ENCODE assay signal across 9 cellular contexts in genomic region chr6:144104898-144105487, GRCh38. TPM values are rescaled to one million over a fixed set of nuclear protein-coding genes. Genes with fewer than 3 reads are reported as not detected.
A peak's percentile ranks its signal among the peaks of the same experiment; 100 is the strongest.
DNase-seq lines count a peak whose midpoint lies in the region; ATAC-seq and TF ChIP-seq lines count a peak whose summit lies in the region.
"Had no signal": no experiment of that assay in that cellular context is flagged by ENCODE, and none has a peak within 500 bp of the region (broad histone marks: within the 10 kb centered on the region; RNA-seq: fewer than 3 reads in every experiment).

No MANE protein-coding gene starts in this region.

- no peaks in the 10 kb centered on the region for H3K27me3 ChIP-seq in MG63

- peaks cover 0 to 6% (median 1%) of the 10 kb centered on the region in 4 donors for H3K4me1 Mint-ChIP-seq in naive thymus-derived CD8-positive, alpha-beta T cell

- no peaks in the 10 kb centered on the region for H3K36me3 Mint-ChIP-seq in naive thymus-derived CD8-positive, alpha-beta T cell

- no peaks in the 10 kb centered on the region for H3K27me3 Mint-ChIP-seq in naive thymus-derived CD8-positive, alpha-beta T cell

- POLR2A ChIA-PET in HEK293T (lab: Yijun Ruan, JAX): interaction anchor here (1.0 kb wide), 1 partner anchor 182 kb away, joined by 3 read pairs; no protein-coding TSS in a partner anchor
- POLR2A ChIA-PET in naive thymus-derived CD8-positive, alpha-beta T cell (lab: Charles Lee): interaction anchor here (0.6 kb wide), 1 partner anchor 1909 kb away, joined by 3 read pairs; no protein-coding TSS in a partner anchor

- TF ChIP-seq POLR2A in NB4 (IDR thresholded peaks at IDR 0.05; ENCODE audit: extremely low read depth, insufficient read length) (no peak), erythroblast (IDR thresholded peaks at IDR 0.05; ENCODE audit: low read length) (no peak)

- peak; percentile 44 for TF ChIP-seq CTCF in NB4 (IDR thresholded peaks at IDR 0.05; ENCODE audit: low read depth, low read length)

- no peak overlapping the region for H3K27ac Mint-ChIP-seq in naive thymus-derived CD8-positive, alpha-beta T cell
- H3K27ac Mint-ChIP-seq: T-helper 1 cell treated with Interleukin-12 subunit alpha and Interleukin-12 subunit beta and Interleukin-4 antibody, amounts not matched to agents 30 μg/mL and 1 μg/mL, for 36 hours had no signal

- no peaks in the 10 kb centered on the region for H3K36me3 ChIP-seq in MG63

- H3K4me3 Mint-ChIP-seq in naive thymus-derived CD8-positive, alpha-beta T cell: no peak overlapping the region
- H3K4me3 Mint-ChIP-seq: T-helper 1 cell treated with Interleukin-12 subunit alpha and Interleukin-12 subunit beta and Interleukin-4 antibody, amounts not matched to agents 30 μg/mL and 1 μg/mL, for 36 hours had no signal

- no peaks in the 10 kb centered on the region for H3K9me3 ChIP-seq in MG63

- no peaks in the 10 kb centered on the region for H3K9me3 Mint-ChIP-seq in naive thymus-derived CD8-positive, alpha-beta T cell
- H3K9me3 Mint-ChIP-seq: T-helper 1 cell treated with Interleukin-12 subunit alpha and Interleukin-12 subunit beta and Interleukin-4 antibody, amounts not matched to agents 30 μg/mL and 1 μg/mL, for 36 hours had no signal

- CTCF ChIA-PET in HEK293T (lab: Yijun Ruan, JAX): interaction anchor here (0.6 to 1.0 kb wide), 6 partner anchors 8 to 463 kb away, joined by 3 to 6 read pairs (median 4); no protein-coding TSS in a partner anchor

- DNase-seq in AG08396 (ENCODE audit: low spot score) (peak; percentile 49), GDM1 (lab: John Stamatoyannopoulos, UW) (peak; percentile 51), HEK293T (ENCODE audit: extremely low spot score) (peak; percentile 60), NB4 (ENCODE audit: low read depth) (peak; percentile 82), T follicular helper cell (ENCODE audit: low read depth) (peak; percentile 14), erythroblast (lab: John Stamatoyannopoulos, UW) (peak; percentile 73 to 77), MG63 (no peak)
- DNase-seq in naive thymus-derived CD8-positive, alpha-beta T cell: peak in 7 of 10 donors; percentile 24 to 68 (median 50)

- H3K4me3 ChIP-seq in NB4 (ENCODE audit: low read depth, low read length): no peak overlapping the region
- H3K4me3 ChIP-seq in MG63: no peak overlapping the region

- peak; percentile 68 to 88 for ATAC-seq in naive thymus-derived CD8-positive, alpha-beta T cell

TF ChIP-seq in HEK293T, 16 proteins besides CTCF, POLR2A, EP300 and RAD21:
- TF ChIP-seq PKNOX1 (IDR thresholded peaks at IDR 0.05) (no peak), FOXK2 (IDR thresholded peaks at IDR 0.05) (no peak), FOXM1 (IDR thresholded peaks at IDR 0.05; ENCODE audit: borderline replicate concordance) (no peak), LEF1 (IDR thresholded peaks at IDR 0.05; ENCODE audit: borderline replicate concordance) (no peak), ZNF384 (IDR thresholded peaks at IDR 0.05) (no peak), SP1 (IDR thresholded peaks at IDR 0.05) (no peak), L3MBTL2 (conservative IDR thresholded peaks at IDR 0.05) (no peak), ARNT (IDR thresholded peaks at IDR 0.05) (no peak), NFRKB (IDR thresholded peaks at IDR 0.05) (no peak), FOXA1 (IDR thresholded peaks at IDR 0.05) (no peak), TARDBP (IDR thresholded peaks at IDR 0.05) (no peak), HDGF (IDR thresholded peaks at IDR 0.05; ENCODE audit: borderline replicate concordance) (no peak), SUZ12 (IDR thresholded peaks at IDR 0.05) (no peak), ELF4 (IDR thresholded peaks at IDR 0.05) (no peak), CTBP1 (IDR thresholded peaks at IDR 0.05; ENCODE audit: borderline replicate concordance) (no peak), BHLHE40 (IDR thresholded peaks at IDR 0.05; ENCODE audit: borderline replicate concordance) (no peak)

RNA-seq across cellular contexts. Expression of gene SF3B5, which starts 9.6 kb away (rescaled TPM):
- 10 to 100 TPM; 94.8 to 95.3 TPM for total RNA-seq in naive thymus-derived CD8-positive, alpha-beta T cell
- polyA plus RNA-seq in naive thymus-derived CD8-positive, alpha-beta T cell: 100 to 1,000 TPM; 390 to 417 (median 416) TPM
- total RNA-seq in MG63 (2014; rRNA removed; shearing (Covaris generic); ENCODE audit: low replicate concordance): 65.0 and 97.1 TPM in 2 replicates

RNA-seq across cellular contexts. Expression of gene STX11, which starts 45.3 kb away (rescaled TPM):
- total RNA-seq in naive thymus-derived CD8-positive, alpha-beta T cell: 1 to 10 TPM; 2.4 to 3.0 TPM
- polyA plus RNA-seq in naive thymus-derived CD8-positive, alpha-beta T cell: 1 to 10 TPM; 1.7 to 8.0 (median 2.5) TPM
- total RNA-seq in MG63 (2014; rRNA removed; shearing (Covaris generic); ENCODE audit: low replicate concordance): 0.35 and 1.3 TPM in 2 replicates
